Comparison of ENCODE assay signal across 8 cellular contexts in genomic region chr11:59754859-59755700, GRCh38. TPM values are rescaled to one million over a fixed set of nuclear protein-coding genes. Genes with fewer than 3 reads are reported as not detected.
DNase-seq lines count a peak whose midpoint lies in the region; ATAC-seq lines count a peak whose summit lies in the region.

TSS of gene STX3 (plus strand) at chr11:59755376. CDS start at chr11:59755606, 230 bp downstream.

- in situ Hi-C loops in ACHN (cut with HindIII; ENCODE audit: low pct_ligation_motif_present, low pct_unique_long_range_greater_than_20kb, low sequenced_read_pairs) = no loop called here

- DNase-seq in ACHN (peak; percentile 83), NCI-H748 treated with DMSO at 0.1 percent for 48 hours (lab: John Stamatoyannopoulos, UW) (peak; percentile 69), lung microvascular endothelial cell (ENCODE audit: low read depth in 2 of 2) (peak; percentile 75 to 77)
- peak; percentile 20 to 32 for DNase-seq in activated CD8-positive, alpha-beta memory T cell treated with anti-CD3 and anti-CD28 coated beads for 4 hours (ENCODE audit: low read depth in 2 of 2)
- peak; percentile 59 for DNase-seq in effector CD8-positive, alpha-beta T cell (lab: John Stamatoyannopoulos, UW)
- peak; percentile 45 to 55 (median 51) for DNase-seq in stimulated activated CD4-positive, alpha-beta T cell treated with anti-CD3 and anti-CD28 coated beads, TNF-alpha, amount 100 ng/mL, for 4 hours (ENCODE audit: low read depth in 3 of 3)

- ATAC-seq in GM19023 (IDR thresholded peaks at IDR 0.05; ENCODE audit: unreplicated experiment) = peak; percentile 79
- peak; percentile 76 for ATAC-seq in HG03342 (IDR thresholded peaks at IDR 0.05; ENCODE audit: unreplicated experiment)

RNA-seq across cellular contexts. Expression of gene STX3, which starts in this region (rescaled TPM):
- 59.1 and 86.3 TPM in 2 replicates for total RNA-seq in lung microvascular endothelial cell

Comparison
In these comparisons a context has a peak if more than half of its experiments do, and no peak if none do; other contexts are left out.
1. Peak in every context shown above with its lines: DNase-seq and ATAC-seq.
2. DNase-seq: peak in every context shown above with its lines; median percentile 83 in ACHN; 76 in lung microvascular endothelial cell; 69 in NCI-H748 treated with DMSO at 0.1 percent for 48 hours; 59 in effector CD8-positive, alpha-beta T cell; 51 in stimulated activated CD4-positive, alpha-beta T cell treated with anti-CD3 and anti-CD28 coated beads, TNF-alpha, amount 100 ng/mL, for 4 hours; 26 in activated CD8-positive, alpha-beta memory T cell treated with anti-CD3 and anti-CD28 coated beads for 4 hours.